Comparison of ENCODE assay signal across 10 cellular contexts in genomic region chr3:108100906-108101305, GRCh38. TPM values are rescaled to one million over a fixed set of nuclear protein-coding genes. Genes with fewer than 3 reads are reported as not detected.
DNase-seq lines count a peak whose midpoint lies in the region; ATAC-seq and TF ChIP-seq lines count a peak whose summit lies in the region.
"Had no signal": no experiment of that assay in that cellular context is flagged by ENCODE, and none has a peak within 500 bp of the region (broad histone marks: within the 10 kb centered on the region; RNA-seq: fewer than 3 reads in every experiment).

No MANE protein-coding gene starts in this region.

- H4K20me1 ChIP-seq in neural progenitor cell (ENCODE audit: low read depth) = no peaks in the 10 kb centered on the region

- no peaks in the 10 kb centered on the region for H3K36me3 Mint-ChIP-seq in neural progenitor cell

- H3K27me3 ChIP-seq in neutrophil = no peaks in the 10 kb centered on the region
- no peaks in the 10 kb centered on the region for H3K27me3 ChIP-seq in psoas muscle (ENCODE audit: insufficient read depth in 3 of 3, low read length in 2 of 3)
- H3K27me3 ChIP-seq in neural progenitor cell = no peaks in the 10 kb centered on the region

- peaks cover 38% of the 10 kb centered on the region for H3K4me1 Mint-ChIP-seq in neural progenitor cell

- H3K27me3 Mint-ChIP-seq in neural progenitor cell (ENCODE audit: insufficient read depth, low read depth) = peaks cover 7% of the 10 kb centered on the region

- DNase-seq in NCI-H1092 treated with DMSO at 0.1 percent for 48 hours (lab: John Stamatoyannopoulos, UW) (peak; percentile 3), NCI-H1092 (lab: John Stamatoyannopoulos, UW) (no peak), NCI-H69 (lab: John Stamatoyannopoulos, UW) (peak; percentile 91), H4 (ENCODE audit: low spot score) (no peak), psoas muscle (no peak), neural progenitor cell (ENCODE audit: low spot score) (no peak)

- H3K9me3 ChIP-seq in neutrophil (no peaks in the 10 kb centered on the region), psoas muscle (no peaks in the 10 kb centered on the region), neural progenitor cell (ENCODE audit: low read depth) (no peaks in the 10 kb centered on the region)

- H3K27ac ChIP-seq in neutrophil = peak overlapping the region; percentile 88
- H3K27ac ChIP-seq in psoas muscle = no peak overlapping the region
- H3K27ac ChIP-seq in neural progenitor cell = no peak overlapping the region
- H3K27ac ChIP-seq: 22Rv1 had no signal

- no peaks in the 10 kb centered on the region for H3K79me2 ChIP-seq in neural progenitor cell (ENCODE audit: low read depth)

- TF ChIP-seq CTCF in neutrophil (IDR thresholded peaks at IDR 0.05) = no peak
- TF ChIP-seq CTCF in psoas muscle (IDR thresholded peaks at IDR 0.05) = no peak
- TF ChIP-seq CTCF in neural progenitor cell (IDR thresholded peaks at IDR 0.05) = no peak

- peak; percentile 89 for ATAC-seq in HG02884 (IDR thresholded peaks at IDR 0.05; ENCODE audit: unreplicated experiment)
- ATAC-seq in psoas muscle = no peak
- ATAC-seq: Panc1 had no signal

- H3K4me1 ChIP-seq in neutrophil (ENCODE audit: control insufficient read depth in 1 of 2, insufficient read depth in 1 of 2, low read depth in 1 of 2, low read length in 1 of 2) (peaks cover 86% of the 10 kb centered on the region in 2 experiments), psoas muscle (no peaks in the 10 kb centered on the region), neural progenitor cell (peaks cover 15% of the 10 kb centered on the region)

- H3K4me2 ChIP-seq in neural progenitor cell = no peak overlapping the region

- H3K4me3 Mint-ChIP-seq in neural progenitor cell = no peak overlapping the region

- intact Hi-C loops in psoas muscle (cut with DNase I) = no loop called here

- H3K4me3 ChIP-seq in neutrophil (ENCODE audit: low read depth in 1 of 2, low read length in 1 of 2) = no peak overlapping the region
- no peak overlapping the region for H3K4me3 ChIP-seq in psoas muscle
- no peak overlapping the region for H3K4me3 ChIP-seq in neural progenitor cell

- H3K9ac ChIP-seq in neural progenitor cell = no peak overlapping the region

- 68 to 84% (median 69%) methylated on average over 2 of the region's 2 CpGs for WGBS in psoas muscle, 3 donors

- no peaks in the 10 kb centered on the region for H3F3A ChIP-seq in neural progenitor cell (ENCODE audit: low read depth)

- no peaks in the 10 kb centered on the region for H3K9me3 Mint-ChIP-seq in neural progenitor cell

- no peak overlapping the region for H3K27ac Mint-ChIP-seq in neural progenitor cell

- H3K36me3 ChIP-seq in neutrophil (no peaks in the 10 kb centered on the region), psoas muscle (ENCODE audit: insufficient read depth in 1 of 2, low read depth in 1 of 2) (no peaks in the 10 kb centered on the region), neural progenitor cell (no peaks in the 10 kb centered on the region)

- H2AFZ ChIP-seq in neural progenitor cell (replicated peaks) = no peak overlapping the region

RNA-seq across cellular contexts. Expression of gene CD47, which starts 10.1 kb away (rescaled TPM):
- total RNA-seq in H4 (2014; rRNA removed; shearing (Covaris generic)) = 123 and 130 TPM in 2 replicates
- total RNA-seq in psoas muscle (10 to 100 TPM; 12.9 to 26.5 (median 17.5) TPM), neural progenitor cell (ENCODE audit: low replicate concordance) (81.3 and 102 TPM in 2 replicates)
- 10 to 100 TPM; 12.2 to 53.1 (median 14.7) TPM for polyA plus RNA-seq in psoas muscle

Comparison
In these comparisons a context has a peak if more than half of its experiments do, and no peak if none do; other contexts are left out.
1. DNase-seq: peak in NCI-H1092 treated with DMSO at 0.1 percent for 48 hours (single experiment) and NCI-H69 (single experiment); none in NCI-H1092 (single experiment), H4 (single experiment), psoas muscle (0 of 2) and neural progenitor cell (single experiment).